Comparison of ENCODE assay signal across 30 cellular contexts in genomic region chr11:2482745-2483144, GRCh38. TPM values are rescaled to one million over a fixed set of nuclear protein-coding genes. Genes with fewer than 3 reads are reported as not detected.
DNase-seq lines count a peak whose midpoint lies in the region; ATAC-seq and TF ChIP-seq lines count a peak whose summit lies in the region.
"Had no signal": no experiment of that assay in that cellular context is flagged by ENCODE, and none has a peak within 500 bp of the region (broad histone marks: within the 10 kb centered on the region; RNA-seq: fewer than 3 reads in every experiment).

No MANE protein-coding gene starts in this region.

- CTCF ChIA-PET in Panc1 (lab: Charles Lee): no interaction called here
- CTCF ChIA-PET in activated CD8-positive, alpha-beta T cell treated with anti-CD3 and anti-CD28 coated beads for 36 hours (lab: Charles Lee): no interaction called here

- peaks cover 25% of the 10 kb centered on the region for H3K27me3 ChIP-seq in Panc1 (ENCODE audit: control insufficient read depth, insufficient read depth, low read length)
- H3K27me3 ChIP-seq in parathyroid adenoma (ENCODE audit: control insufficient read depth, insufficient read depth, low read length): no peaks in the 10 kb centered on the region
- H3K27me3 ChIP-seq in testis: no peaks in the 10 kb centered on the region
- H3K27me3 ChIP-seq: heart right ventricle, vagina had no signal

- H3K4me3 ChIP-seq in Panc1 (ENCODE audit: low read depth in 2 of 2, low read length in 2 of 2) (no peak overlapping the region), parathyroid adenoma (ENCODE audit: low read depth, low read length) (no peak overlapping the region), testis (no peak overlapping the region)
- H3K4me3 ChIP-seq: cardiac muscle cell, esophagus squamous epithelium, heart right ventricle, psoas muscle, suprapubic skin, vagina had no signal

- peak; percentile 67 for DNase-seq in DMS153 (lab: John Stamatoyannopoulos, UW)
- peak; percentile 17 for DNase-seq in NCI-H1092 (lab: John Stamatoyannopoulos, UW)
- no peak for DNase-seq in Panc1 (ENCODE audit: low read depth, low spot score)
- no peak for DNase-seq in testis
- no peak for DNase-seq in left colon
- DNase-seq in activated CD8-positive, alpha-beta T cell treated with anti-CD3 and anti-CD28 coated beads for 36 hours: no peak
- DNase-seq: activated CD4-positive, alpha-beta memory T cell treated with anti-CD3 and anti-CD28 coated beads for 36 hours; aorta; cortex of kidney; EL; esophagus squamous epithelium; foreskin melanocyte; HCEC 1CT; heart right ventricle; KG1; mammary epithelial cell; NCI-H1694 treated with DMSO at 0.1 percent for 48 hours; NCI-H526 treated with DMSO at 0.1 percent for 48 hours; psoas muscle; stimulated activated naive B cell treated with anti-CD40 and anti-IgM and Interleukin-4, amounts not matched to agents 10 μg/mL and 1 μg/mL and 100 μg/mL, for 72 hours; T-helper 1 cell had no signal

- ATAC-seq in Panc1: 0 out of 2 replicates have a peak, but pooled peaks have one; percentile 58
- ATAC-seq in esophagus mucosa: no peak
- no peak for ATAC-seq in left colon
- no peak for ATAC-seq in activated CD8-positive, alpha-beta T cell treated with anti-CD3 and anti-CD28 coated beads for 36 hours
- ATAC-seq: activated CD4-positive, CD25-positive, alpha-beta regulatory T cell treated with anti-CD3 and anti-CD28 coated beads, Interleukin-2, amount 50 U/mL, for 24 hours; activated naive CD4-positive, alpha-beta T cell treated with anti-CD3 and anti-CD28 coated beads, Interleukin-2, amount 50 U/mL, for 72 hours; psoas muscle; stimulated activated naive B cell treated with anti-CD40 and anti-IgM and Interleukin-4, amounts not matched to agents 10 μg/mL and 1 μg/mL and 100 μg/mL, for 72 hours had no signal

- peaks cover 44% of the 10 kb centered on the region for H3K36me3 Mint-ChIP-seq in activated CD8-positive, alpha-beta T cell treated with anti-CD3 and anti-CD28 coated beads for 36 hours (ENCODE audit: low read depth)

- no peaks in the 10 kb centered on the region for H3K27me3 Mint-ChIP-seq in activated CD8-positive, alpha-beta T cell treated with anti-CD3 and anti-CD28 coated beads for 36 hours
- H3K27me3 Mint-ChIP-seq: activated CD4-positive, alpha-beta memory T cell treated with anti-CD3 and anti-CD28 coated beads for 36 hours had no signal

- no peaks in the 10 kb centered on the region for H3K36me3 ChIP-seq in Panc1 (ENCODE audit: control insufficient read depth, insufficient read depth, low read length)
- H3K36me3 ChIP-seq in parathyroid adenoma (ENCODE audit: control insufficient read depth, insufficient read depth, low read length): peaks cover under 1% of the 10 kb centered on the region
- H3K36me3 ChIP-seq in testis (ENCODE audit: low read depth, missing control alignments): no peaks in the 10 kb centered on the region
- H3K36me3 ChIP-seq: cardiac muscle cell, esophagus squamous epithelium, heart right ventricle, suprapubic skin, vagina had no signal

- H2AFZ ChIP-seq in parathyroid adenoma: no peak overlapping the region

- H3K27ac ChIP-seq in Panc1 (ENCODE audit: low read length): no peak overlapping the region
- H3K27ac ChIP-seq in parathyroid adenoma: peak overlapping the region; percentile 82
- no peak overlapping the region for H3K27ac ChIP-seq in testis
- H3K27ac ChIP-seq: cardiac muscle cell, esophagus squamous epithelium, psoas muscle, suprapubic skin, vagina had no signal

- no TSS peak for BruUV-seq in Panc1 (replicated peaks; lab: Mats Ljungman, UMichigan)

- peaks cover 25% of the 10 kb centered on the region for H3K4me1 Mint-ChIP-seq in activated CD8-positive, alpha-beta T cell treated with anti-CD3 and anti-CD28 coated beads for 36 hours (ENCODE audit: low read depth)
- H3K4me1 Mint-ChIP-seq: neural crest cell had no signal

- TF ChIP-seq POLR2A in testis (IDR thresholded peaks at IDR 0.05): no peak

- in situ Hi-C loops in Panc1 (cut with HindIII; ENCODE audit: low pct_unique_long_range_greater_than_20kb, low sequenced_read_pairs): no loop called here

- TF ChIP-seq CTCF in Panc1 (IDR thresholded peaks at IDR 0.05) (no peak), parathyroid adenoma (IDR thresholded peaks at IDR 0.05) (no peak), testis (IDR thresholded peaks at IDR 0.05) (no peak)
- TF ChIP-seq CTCF in activated CD8-positive, alpha-beta T cell treated with anti-CD3 and anti-CD28 coated beads for 36 hours (IDR thresholded peaks at IDR 0.05): no peak

- no peaks in the 10 kb centered on the region for H3K4me1 ChIP-seq in Panc1 (ENCODE audit: control insufficient read depth, insufficient read depth, low read length)
- peaks cover 3% of the 10 kb centered on the region for H3K4me1 ChIP-seq in parathyroid adenoma
- H3K4me1 ChIP-seq in testis: no peaks in the 10 kb centered on the region
- H3K4me1 ChIP-seq: psoas muscle, vagina had no signal

- peaks cover 36% of the 10 kb centered on the region for H3K9me3 Mint-ChIP-seq in activated CD8-positive, alpha-beta T cell treated with anti-CD3 and anti-CD28 coated beads for 36 hours

- no peak overlapping the region for H3K4me2 ChIP-seq in parathyroid adenoma (ENCODE audit: low read length)

- H3K27ac Mint-ChIP-seq in activated CD8-positive, alpha-beta T cell treated with anti-CD3 and anti-CD28 coated beads for 36 hours: no peak overlapping the region
- H3K27ac Mint-ChIP-seq: activated CD4-positive, alpha-beta memory T cell treated with anti-CD3 and anti-CD28 coated beads for 36 hours; activated naive CD4-positive, alpha-beta T cell treated with anti-CD3 and anti-CD28 coated beads, Interleukin-2, amount 50 U/mL, for 72 hours had no signal

- no peak overlapping the region for H3K4me3 Mint-ChIP-seq in activated CD8-positive, alpha-beta T cell treated with anti-CD3 and anti-CD28 coated beads for 36 hours
- H3K4me3 Mint-ChIP-seq: activated CD4-positive, alpha-beta memory T cell treated with anti-CD3 and anti-CD28 coated beads for 36 hours; neural crest cell; stimulated activated naive B cell treated with anti-CD40 and anti-IgM and Interleukin-4, amounts not matched to agents 10 μg/mL and 1 μg/mL and 100 μg/mL, for 72 hours had no signal

- no peak overlapping the region for H3K9ac ChIP-seq in parathyroid adenoma

- POLR2A ChIA-PET in Panc1 (lab: Charles Lee): no interaction called here
- POLR2A ChIA-PET in activated CD8-positive, alpha-beta T cell treated with anti-CD3 and anti-CD28 coated beads for 36 hours (lab: Charles Lee): no interaction called here

- H3K9me3 ChIP-seq in Panc1 (ENCODE audit: control insufficient read depth, insufficient read depth, low read depth, low read length) (no peaks in the 10 kb centered on the region), parathyroid adenoma (ENCODE audit: control insufficient read depth, low read length) (no peaks in the 10 kb centered on the region), testis (no peaks in the 10 kb centered on the region)
- H3K9me3 ChIP-seq: suprapubic skin had no signal

- intact Hi-C loops in Panc1 (cut with micrococcal nuclease; ENCODE audit: unreplicated experiment): no loop called here
- intact Hi-C loops in testis (cut with DNase I; ENCODE audit: low total_unique reads): no loop called here
- intact Hi-C loops in left colon (cut with DNase I, micrococcal nuclease): no loop called here
- intact Hi-C loops in activated CD8-positive, alpha-beta T cell treated with anti-CD3 and anti-CD28 coated beads for 36 hours (cut with micrococcal nuclease): no loop called here

- 26 to 48% methylated on average over 5 of the region's 5 CpGs for WGBS in testis, 2 donors

- no peaks in the 10 kb centered on the region for H3K79me2 ChIP-seq in parathyroid adenoma

RNA-seq across cellular contexts. Expression of gene KCNQ1, which starts 37.9 kb away (rescaled TPM):
- total RNA-seq in Panc1 (2021; ENCODE audit: unreplicated experiment): 1.0 TPM
- polyA plus RNA-seq in Panc1 (2012; ENCODE audit: insufficient read length): 1.2 TPM
- 10 to 100 TPM; 12.8 to 24.2 TPM for total RNA-seq in testis
- polyA plus RNA-seq in testis (ENCODE audit: insufficient read depth, low read depth, low replicate concordance): 6.0 TPM
- total RNA-seq in esophagus mucosa: 1.6 TPM
- 10 to 100 TPM; 42.8 to 56.8 TPM for total RNA-seq in left colon
- 1 to 10 TPM; 8.7 to 9.5 TPM for total RNA-seq in activated CD8-positive, alpha-beta T cell treated with anti-CD3 and anti-CD28 coated beads for 36 hours
- total RNA-seq: RPMI7951 had no signal
- polyA plus RNA-seq: mammary epithelial cell had no signal

RNA-seq across cellular contexts. Expression of gene TRPM5, which starts 38.4 kb away (rescaled TPM):
- total RNA-seq in Panc1 (2021; ENCODE audit: unreplicated experiment): 0.08 TPM
- polyA plus RNA-seq in Panc1 (2012; ENCODE audit: insufficient read length): 0.06 TPM
- 1 to 10 TPM in 1 of 2 donors, under 1 TPM in 1; 0.94 to 1.1 TPM for total RNA-seq in testis
- 0.46 TPM for polyA plus RNA-seq in testis (ENCODE audit: insufficient read depth, low read depth, low replicate concordance)
- not detected for total RNA-seq in esophagus mucosa
- total RNA-seq in left colon: 1 to 10 TPM; 2.0 to 3.8 TPM
- not detected for total RNA-seq in activated CD8-positive, alpha-beta T cell treated with anti-CD3 and anti-CD28 coated beads for 36 hours
- total RNA-seq: activated CD4-positive, alpha-beta memory T cell treated with anti-CD3 and anti-CD28 coated beads for 36 hours; activated naive CD4-positive, alpha-beta T cell treated with anti-CD3 and anti-CD28 coated beads, Interleukin-2, amount 50 U/mL, for 72 hours; aorta; esophagus squamous epithelium; heart right ventricle; mammary epithelial cell; psoas muscle; RPMI7951; vagina had no signal
- polyA plus RNA-seq: heart right ventricle, mammary epithelial cell, psoas muscle had no signal

Comparison
In these comparisons a context has a peak if more than half of its experiments do, and no peak if none do; other contexts are left out.
1. DNase-seq: peak in DMS153 (single experiment) and NCI-H1092 (single experiment); none in Panc1 (single experiment), testis (single experiment), left colon (0 of 2) and activated CD8-positive, alpha-beta T cell treated with anti-CD3 and anti-CD28 coated beads for 36 hours (single experiment).